In the genomic region with DNA sequence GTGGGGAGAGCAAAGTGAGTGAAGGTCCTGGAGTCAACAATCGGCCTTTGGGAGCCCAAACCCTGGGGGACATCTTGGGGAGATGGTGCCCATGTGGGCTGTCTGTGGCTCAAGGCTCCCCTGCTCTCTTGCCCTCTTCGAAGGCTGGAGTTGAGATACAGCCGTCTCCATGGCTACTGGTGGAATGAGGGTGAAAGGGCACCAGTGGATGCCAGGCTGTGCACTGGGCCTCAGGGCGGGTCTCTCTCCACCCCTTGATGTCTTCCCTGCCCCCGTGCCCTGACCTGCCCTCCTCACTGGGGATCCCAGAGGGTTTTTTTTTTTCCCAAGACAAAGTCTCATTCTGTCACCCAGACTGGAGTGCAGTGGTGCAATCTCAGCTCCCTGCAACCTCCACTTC, we compare ENCODE assay signal across 15 cellular contexts. TPM values are rescaled to one million over a fixed set of nuclear protein-coding genes. Genes with fewer than 3 reads are reported as not detected.
DNase-seq lines count a peak whose midpoint lies in the region; ATAC-seq and TF ChIP-seq lines count a peak whose summit lies in the region.
"Had no signal": no experiment of that assay in that cellular context is flagged by ENCODE, and none has a peak within 500 bp of the region (broad histone marks: within the 10 kb centered on the region; RNA-seq: fewer than 3 reads in every experiment).

No MANE protein-coding gene starts in this region.

- H3K36me3 ChIP-seq in adipocyte (ENCODE audit: control insufficient read depth, insufficient read depth, low read length, severe bottlenecking), result peaks cover 3% of the 10 kb centered on the region
- H3K36me3 ChIP-seq in naive thymus-derived CD4-positive, alpha-beta T cell (ENCODE audit: control insufficient read depth in 2 of 3, insufficient read depth in 3 of 3, low read length in 3 of 3), result no peaks in the 10 kb centered on the region
- no peaks in the 10 kb centered on the region; the same call in 1 of the 2 replicates for H3K36me3 ChIP-seq in BE2C

- intact Hi-C loops in naive thymus-derived CD4-positive, alpha-beta T cell (cut with micrococcal nuclease), result loop anchor here (2.0 to 10.0 kb wide), 4 partner anchors 13 to 807 kb away; a partner anchor contains a TSS

- POLR2A ChIA-PET in naive thymus-derived CD4-positive, alpha-beta T cell (lab: Charles Lee), result interaction anchor here (0.5 to 1.1 kb wide), 3 partner anchors 12 to 191 kb away, joined by 3 read pairs; no protein-coding TSS in a partner anchor

- CTCF ChIA-PET in naive thymus-derived CD4-positive, alpha-beta T cell (lab: Charles Lee), result no interaction called here

- H3K27ac ChIP-seq in naive thymus-derived CD4-positive, alpha-beta T cell (ENCODE audit: low read depth, low read length), result no peak overlapping the region
- H3K27ac ChIP-seq: epithelial cell of prostate had no signal

- no peak for TF ChIP-seq CTCF in BE2C (IDR thresholded peaks at IDR 0.05; ENCODE audit: low read depth, low read length)

- H3K9me3 ChIP-seq in adipocyte (ENCODE audit: control insufficient read depth, low read length) (no peaks in the 10 kb centered on the region), BE2C (no peaks in the 10 kb centered on the region)
- H3K9me3 ChIP-seq in naive thymus-derived CD4-positive, alpha-beta T cell (ENCODE audit: control insufficient read depth in 2 of 3, low read length in 3 of 3), result no peaks in the 10 kb centered on the region
- H3K9me3 ChIP-seq: gastroesophageal sphincter had no signal

- H3K4me3 ChIP-seq in adipocyte (ENCODE audit: low read length) (no peak overlapping the region), BE2C (ENCODE audit: low read depth, low read length) (no peak overlapping the region)
- no peak overlapping the region for H3K4me3 ChIP-seq in naive thymus-derived CD4-positive, alpha-beta T cell (ENCODE audit: low read length)
- H3K4me3 ChIP-seq: gastroesophageal sphincter had no signal

- H3K27me3 Mint-ChIP-seq in activated naive CD8-positive, alpha-beta T cell, result peaks cover 3% of the 10 kb centered on the region
- peaks cover 5% of the 10 kb centered on the region for H3K27me3 Mint-ChIP-seq in activated naive CD8-positive, alpha-beta T cell treated with anti-CD3 and anti-CD28 coated beads for 36 hours
- peaks cover 0 to 6% (median 0%) of the 10 kb centered on the region in 5 donors for H3K27me3 Mint-ChIP-seq in naive thymus-derived CD4-positive, alpha-beta T cell

- no peaks in the 10 kb centered on the region for H3K36me3 Mint-ChIP-seq in activated naive CD8-positive, alpha-beta T cell
- H3K36me3 Mint-ChIP-seq in activated naive CD8-positive, alpha-beta T cell treated with anti-CD3 and anti-CD28 coated beads for 36 hours, result peaks cover 5% of the 10 kb centered on the region
- peaks cover 0 to 4% (median 0%) of the 10 kb centered on the region in 5 donors for H3K36me3 Mint-ChIP-seq in naive thymus-derived CD4-positive, alpha-beta T cell

- peak overlapping the region; percentile 75 for H3K9ac ChIP-seq in adipocyte (ENCODE audit: low read length)

- no peaks in the 10 kb centered on the region for H3K9me3 Mint-ChIP-seq in activated naive CD8-positive, alpha-beta T cell (ENCODE audit: low read depth)
- H3K9me3 Mint-ChIP-seq in activated naive CD8-positive, alpha-beta T cell treated with anti-CD3 and anti-CD28 coated beads for 36 hours, result no peaks in the 10 kb centered on the region
- peaks cover 0 to 2% (median 0%) of the 10 kb centered on the region in 11 donors for H3K9me3 Mint-ChIP-seq in naive thymus-derived CD4-positive, alpha-beta T cell
- H3K9me3 Mint-ChIP-seq: stimulated activated naive CD8-positive, alpha-beta T cell treated with anti-CD3 and anti-CD28 coated beads, Interleukin-15, Interleukin-2, amounts not matched to agents 100 ng/mL and 50 ng/mL, for 24 hours had no signal

- ATAC-seq in naive thymus-derived CD4-positive, alpha-beta T cell, result no peak
- ATAC-seq: gastroesophageal sphincter had no signal

- H3K27me3 ChIP-seq in adipocyte (replicated peaks; ENCODE audit: control insufficient read depth, insufficient read depth, low read length) (no peaks in the 10 kb centered on the region), BE2C (no peaks in the 10 kb centered on the region)
- H3K27me3 ChIP-seq in naive thymus-derived CD4-positive, alpha-beta T cell (ENCODE audit: control insufficient read depth in 2 of 2, insufficient read depth in 2 of 2, low read length in 2 of 2), result no peaks in the 10 kb centered on the region
- H3K27me3 ChIP-seq: gastroesophageal sphincter had no signal

- DNase-seq in activated naive CD8-positive, alpha-beta T cell treated with anti-CD3 and anti-CD28 coated beads for 36 hours, result no peak
- DNase-seq in adipocyte (ENCODE audit: low read depth), result no peak
- DNase-seq in naive thymus-derived CD4-positive, alpha-beta T cell, result no peak
- DNase-seq in GM03348 (ENCODE audit: low spot score), result no peak
- DNase-seq in BE2C, result no peak
- DNase-seq in SIG-M5 treated with dmso at 0.1 percent for 504 hours (lab: John Stamatoyannopoulos, UW; ENCODE audit: unreplicated experiment), result no peak
- no peak for DNase-seq in NOMO-1 treated with DMSO at 0.1 percent for 48 hours (lab: John Stamatoyannopoulos, UW; ENCODE audit: unreplicated experiment)
- DNase-seq: activated CD4-positive, CD25-positive, alpha-beta regulatory T cell; activated effector memory CD4-positive, alpha-beta T cell treated with anti-CD3 and anti-CD28 coated beads, Interleukin-2, amount 50 U/mL, for 16 hours; GDM1; NCI-H345 had no signal

- H3K27ac Mint-ChIP-seq in activated naive CD8-positive, alpha-beta T cell, result no peak overlapping the region
- H3K27ac Mint-ChIP-seq in activated naive CD8-positive, alpha-beta T cell treated with anti-CD3 and anti-CD28 coated beads for 36 hours, result no peak overlapping the region
- peak overlapping the region in 2 of 9 donors; percentile 36 to 59 for H3K27ac Mint-ChIP-seq in naive thymus-derived CD4-positive, alpha-beta T cell
- H3K27ac Mint-ChIP-seq: stimulated activated naive CD8-positive, alpha-beta T cell treated with anti-CD3 and anti-CD28 coated beads, Interleukin-15, Interleukin-2, amounts not matched to agents 100 ng/mL and 50 ng/mL, for 24 hours had no signal

- H3K4me1 ChIP-seq in adipocyte (ENCODE audit: control insufficient read depth, insufficient read depth, low read length) (peaks cover 27% of the 10 kb centered on the region), BE2C (peaks cover 4% of the 10 kb centered on the region; the same call in 1 of the 2 replicates)
- peaks cover 6 to 14% of the 10 kb centered on the region in 2 donors for H3K4me1 ChIP-seq in naive thymus-derived CD4-positive, alpha-beta T cell (ENCODE audit: control insufficient read depth in 2 of 2, insufficient read depth in 2 of 2, low read length in 2 of 2)

- H3K4me1 Mint-ChIP-seq in activated naive CD8-positive, alpha-beta T cell (ENCODE audit: low read depth), result peaks cover 23% of the 10 kb centered on the region
- H3K4me1 Mint-ChIP-seq in activated naive CD8-positive, alpha-beta T cell treated with anti-CD3 and anti-CD28 coated beads for 36 hours, result peaks cover 17% of the 10 kb centered on the region
- peaks cover 4 to 24% (median 14%) of the 10 kb centered on the region in 7 donors for H3K4me1 Mint-ChIP-seq in naive thymus-derived CD4-positive, alpha-beta T cell

- H3K4me3 Mint-ChIP-seq in activated naive CD8-positive, alpha-beta T cell, result peak overlapping the region; percentile 27
- H3K4me3 Mint-ChIP-seq in activated naive CD8-positive, alpha-beta T cell treated with anti-CD3 and anti-CD28 coated beads for 36 hours, result no peak overlapping the region
- peak overlapping the region in 7 of 10 donors; percentile 17 to 89 (median 37) for H3K4me3 Mint-ChIP-seq in naive thymus-derived CD4-positive, alpha-beta T cell

RNA-seq across cellular contexts. Expression of a gene that starts 2.0 kb away (rescaled TPM):
- total RNA-seq in activated naive CD8-positive, alpha-beta T cell treated with anti-CD3 and anti-CD28 coated beads for 36 hours, result 10 to 100 TPM; 10.7 to 10.9 TPM
- total RNA-seq in naive thymus-derived CD4-positive, alpha-beta T cell, result 1 to 10 TPM; 1.1 to 8.1 (median 2.2) TPM
- polyA plus RNA-seq in naive thymus-derived CD4-positive, alpha-beta T cell, result under 1 TPM; 0.26 to 0.72 TPM
- polyA plus RNA-seq in BE2C (2012; ENCODE audit: insufficient read depth, insufficient read length, low read depth), result 12.5 TPM
